15 cellular contexts compared by ENCODE assay signal in the genomic region with DNA sequence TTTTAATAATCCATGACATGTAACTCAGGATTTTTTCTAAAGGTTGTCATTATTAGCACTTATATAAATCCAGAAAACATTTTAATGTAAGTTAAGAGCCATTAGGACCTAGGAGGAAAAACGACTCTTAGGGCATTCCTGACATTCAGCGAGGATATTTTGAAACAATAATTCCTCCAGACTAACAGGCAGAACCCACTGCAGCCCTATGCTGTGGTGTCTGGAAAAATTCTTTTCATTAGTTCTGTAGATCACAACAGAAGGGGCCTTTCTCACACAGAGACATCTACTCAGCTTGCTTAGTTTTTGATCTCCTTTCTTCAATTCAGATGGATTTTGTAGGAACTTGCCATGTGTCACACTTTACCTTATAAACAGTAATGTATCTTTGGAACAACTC.
"Had no signal": no experiment of that assay in that cellular context is flagged by ENCODE, and none has a peak within 500 bp of the region (broad histone marks: within the 10 kb centered on the region; RNA-seq: fewer than 3 reads in every experiment).

No MANE protein-coding gene starts in this region.

- H3K27me3 ChIP-seq: brain microvascular endothelial cell, right lobe of liver had no signal

- ATAC-seq: activated T-helper 17 cell treated with anti-CD3 and anti-CD28 coated beads, Interleukin-2, amount 50 U/mL, for 72 hours; left cardiac atrium; lower lobe of right lung; naive thymus-derived CD8-positive, alpha-beta T cell; right lobe of liver had no signal

- H3K27ac ChIP-seq: brain microvascular endothelial cell, lower lobe of right lung, right lobe of liver had no signal

- H3K9me3 ChIP-seq: lower lobe of right lung, right lobe of liver had no signal

- H3K4me1 ChIP-seq: lower lobe of right lung, right lobe of liver had no signal

- H3K4me3 ChIP-seq: lower lobe of right lung, right lobe of liver had no signal

- DNase-seq: activated B cell treated with CpG ODN at 0.5 μM for 24 hours; activated CD4-positive, alpha-beta T cell treated with anti-CD3 and anti-CD28 coated beads, Interleukin-2, amount 10 ng/mL, durations not matched to agents 24 days and 14 days; activated naive CD4-positive, alpha-beta T cell treated with anti-CD3 and anti-CD28 coated beads for 36 hours; activated T-cell treated with anti-CD3 and anti-CD28 coated beads for 4 hours; brain microvascular endothelial cell; dermis blood vessel endothelial cell; erythroblast; immature natural killer cell; left cardiac atrium; lower lobe of right lung; naive thymus-derived CD8-positive, alpha-beta T cell; right lobe of liver; stimulated activated CD4-positive, alpha-beta T cell treated with anti-CD3 and anti-CD28 coated beads, Interleukin-12 subunit alpha, Interleukin-12 subunit beta, amount 100 ng/mL, for 4 hours; stimulated activated naive CD4-positive, alpha-beta T cell had no signal

- H3K36me3 ChIP-seq: brain microvascular endothelial cell, lower lobe of right lung, right lobe of liver had no signal
